21 cellular contexts compared by ENCODE assay signal in the genomic region with DNA sequence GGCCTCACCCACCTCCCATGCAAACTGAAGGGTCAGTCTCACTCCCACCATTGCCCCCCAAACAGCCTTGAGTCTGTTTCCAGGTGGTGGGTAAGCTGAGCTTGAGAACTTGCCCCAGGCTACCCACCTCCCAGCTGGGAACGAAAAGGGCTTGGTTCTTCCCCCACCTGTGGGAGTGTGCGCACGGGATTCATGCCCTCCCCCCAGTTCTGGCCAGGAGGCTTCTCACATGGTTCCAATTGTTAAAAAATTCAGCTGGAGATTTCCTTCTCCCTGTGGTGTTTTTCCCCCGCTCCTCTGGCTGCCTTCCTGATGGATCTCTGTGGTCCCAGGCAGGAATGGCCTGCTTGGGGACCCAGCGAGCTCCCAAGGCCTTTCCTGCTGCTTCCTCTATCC.
DNase-seq lines count a peak whose midpoint lies in the region; ATAC-seq, FAIRE-seq and TF ChIP-seq lines count a peak whose summit lies in the region.
"Had no signal": no experiment of that assay in that cellular context is flagged by ENCODE, and none has a peak within 500 bp of the region (broad histone marks: within the 10 kb centered on the region; RNA-seq: fewer than 3 reads in every experiment).

No MANE protein-coding gene starts in this region.

- H3K27me3 Mint-ChIP-seq in GM23338 (ENCODE audit: insufficient read depth, low read depth, poor library complexity) (peaks cover 12% of the 10 kb centered on the region), endodermal cell (ENCODE audit: insufficient read depth) (no peaks in the 10 kb centered on the region), neural progenitor cell (ENCODE audit: insufficient read depth, low read depth) (peaks cover 2% of the 10 kb centered on the region)
- H3K27me3 Mint-ChIP-seq: activated CD4-positive, alpha-beta T cell treated with anti-CD3 and anti-CD28 coated beads, Interleukin-2, amount 10 ng/mL, durations not matched to agents 7 days and 5 days; activated naive CD8-positive, alpha-beta T cell; activated T-helper 17 cell treated with anti-CD3 and anti-CD28 coated beads, Interleukin-2, amount 50 U/mL, for 72 hours; stimulated activated memory B cell treated with anti-CD40 and anti-IgM and Interleukin-4, amounts not matched to agents 10 μg/mL and 1 μg/mL and 100 μg/mL, for 72 hours had no signal

- peaks cover 46% of the 10 kb centered on the region for H3K9me3 Mint-ChIP-seq in GM23338
- peaks cover 61% of the 10 kb centered on the region for H3K9me3 Mint-ChIP-seq in endodermal cell
- H3K9me3 Mint-ChIP-seq in neural progenitor cell, result peaks cover 31% of the 10 kb centered on the region

- peak; percentile 20; the same call in 1 of the 3 replicates for ATAC-seq in GM23338
- ATAC-seq in GM21423 (IDR thresholded peaks at IDR 0.05; ENCODE audit: unreplicated experiment), result no peak
- ATAC-seq: activated T-helper 17 cell treated with anti-CD3 and anti-CD28 coated beads, Interleukin-2, amount 50 U/mL, for 72 hours; CD8-positive, alpha-beta T cell; right lobe of liver; stimulated activated memory B cell treated with anti-CD40 and anti-IgM and Interleukin-4, amounts not matched to agents 10 μg/mL and 1 μg/mL and 100 μg/mL, for 72 hours had no signal

- no peak for TF ChIP-seq POLR2A in erythroblast (IDR thresholded peaks at IDR 0.05; ENCODE audit: low read length)

- H3K4me1 ChIP-seq in GM23338 (ENCODE audit: insufficient read depth) (peaks cover 41% of the 10 kb centered on the region), endodermal cell (ENCODE audit: control insufficient read depth, insufficient read depth, low read length) (no peaks in the 10 kb centered on the region), neural progenitor cell (peaks cover 14% of the 10 kb centered on the region), kidney (ENCODE audit: control insufficient read depth in 1 of 2, insufficient read depth in 1 of 2, low read depth in 1 of 2, low read length in 2 of 2) (no peaks in the 10 kb centered on the region)
- H3K4me1 ChIP-seq: right lobe of liver had no signal

- 74 to 76% methylated on average over 3 to 5 of the region's 5 CpGs for WGBS in endodermal cell (ENCODE audit: insufficient coverage in 1 of 2, insufficient read length in 1 of 2), 2 experiments

- no peaks in the 10 kb centered on the region for H3K36me3 ChIP-seq in GM23338 (ENCODE audit: insufficient read depth)
- H3K36me3 ChIP-seq in endodermal cell (ENCODE audit: control insufficient read depth, insufficient read depth, low read length), result no peaks in the 10 kb centered on the region
- peaks cover 3% of the 10 kb centered on the region for H3K36me3 ChIP-seq in neural progenitor cell
- no peaks in the 10 kb centered on the region for H3K36me3 ChIP-seq in kidney (ENCODE audit: control insufficient read depth in 1 of 2, insufficient read depth in 2 of 2, low read length in 2 of 2)
- H3K36me3 ChIP-seq: right lobe of liver, tibial artery had no signal

- H3K4me3 ChIP-seq in GM23338, result no peak overlapping the region
- peak overlapping the region; percentile 37 for H3K4me3 ChIP-seq in endodermal cell (ENCODE audit: low read length)
- H3K4me3 ChIP-seq in neural progenitor cell, result no peak overlapping the region
- no peak overlapping the region for H3K4me3 ChIP-seq in kidney (ENCODE audit: low read length in 2 of 2)
- H3K4me3 ChIP-seq: GM23248, right lobe of liver, tibial artery had no signal

- no peak for FAIRE-seq in kidney (lab: Jason Lieb, UNC)
- FAIRE-seq: GM12891 had no signal

- H3F3A ChIP-seq in GM23338 (replicated peaks; ENCODE audit: low read depth) (no peaks in the 10 kb centered on the region), neural progenitor cell (ENCODE audit: low read depth) (peaks cover 9% of the 10 kb centered on the region)

- TF ChIP-seq CTCF in GM23338 (conservative IDR thresholded peaks at IDR 0.05; ENCODE audit: low read depth in 2 of 2) (no peak), endodermal cell (conservative IDR thresholded peaks at IDR 0.05) (no peak), neural progenitor cell (IDR thresholded peaks at IDR 0.05) (no peak), kidney (IDR thresholded peaks at IDR 0.05; ENCODE audit: borderline replicate concordance, extremely low read depth, insufficient read depth) (no peak)

- peaks cover 16% of the 10 kb centered on the region; the same call in 1 of the 2 replicates for H3K9me2 ChIP-seq in GM23338 (ENCODE audit: insufficient read depth)

- peaks cover 46% of the 10 kb centered on the region for H3K36me3 Mint-ChIP-seq in GM23338 (ENCODE audit: low read depth)
- peaks cover 38% of the 10 kb centered on the region for H3K36me3 Mint-ChIP-seq in endodermal cell (ENCODE audit: low read depth)
- no peaks in the 10 kb centered on the region for H3K36me3 Mint-ChIP-seq in neural progenitor cell

- H3K4me2 ChIP-seq in GM23338 (no peak overlapping the region), neural progenitor cell (no peak overlapping the region)

- no peaks in the 10 kb centered on the region for H3K79me2 ChIP-seq in GM23338 (replicated peaks; ENCODE audit: insufficient read depth)
- H3K79me2 ChIP-seq in neural progenitor cell (ENCODE audit: low read depth), result no peaks in the 10 kb centered on the region

- DNase-seq in GM23338 (ENCODE audit: low spot score) (no peak), NCI-H345 treated with DMSO at 0.1 percent for 48 hours (lab: John Stamatoyannopoulos, UW; ENCODE audit: unreplicated experiment) (peak; percentile 69), endodermal cell (peak; percentile 67), neural progenitor cell (ENCODE audit: low spot score) (no peak), erythroblast (lab: John Stamatoyannopoulos, UW) (no peak), kidney (no peak)
- DNase-seq in stimulated activated CD4-positive, alpha-beta T cell treated with anti-CD3 and anti-CD28 coated beads, Interleukin-4, amount 100 ng/mL, for 4 hours, result no peak
- DNase-seq: activated CD4-positive, alpha-beta T cell treated with anti-CD3 and anti-CD28 coated beads, Interleukin-2, amount 10 ng/mL, durations not matched to agents 7 days and 5 days; CD8-positive, alpha-beta T cell; islet precursor cell; naive thymus-derived CD4-positive, alpha-beta T cell; NCI-H526; right lobe of liver; SHP77; tibial artery had no signal

- H3K4me1 Mint-ChIP-seq in GM23338 (peaks cover 39% of the 10 kb centered on the region), endodermal cell (peaks cover 8% of the 10 kb centered on the region), neural progenitor cell (peaks cover 14% of the 10 kb centered on the region)

- H3K27ac Mint-ChIP-seq in GM23338 (peak overlapping the region; percentile 88), endodermal cell (peak overlapping the region; percentile 89), neural progenitor cell (no peak overlapping the region)
- H3K27ac Mint-ChIP-seq: activated CD4-positive, alpha-beta T cell treated with anti-CD3 and anti-CD28 coated beads, Interleukin-2, amount 10 ng/mL, durations not matched to agents 7 days and 5 days; CD8-positive, alpha-beta T cell; stimulated activated memory B cell treated with anti-CD40 and anti-IgM and Interleukin-4, amounts not matched to agents 10 μg/mL and 1 μg/mL and 100 μg/mL, for 72 hours had no signal

- H2AFZ ChIP-seq in GM23338 (peak overlapping the region; percentile 93), neural progenitor cell (replicated peaks) (peak overlapping the region; percentile 94)
- H2AFZ ChIP-seq: GM23248 had no signal

- peak overlapping the region; percentile 52; the same call in 1 of the 2 replicates for H3K27ac ChIP-seq in GM23338 (ENCODE audit: low read depth)
- H3K27ac ChIP-seq in endodermal cell (ENCODE audit: low read depth, low read length), result no peak overlapping the region
- no peak overlapping the region for H3K27ac ChIP-seq in neural progenitor cell
- H3K27ac ChIP-seq in kidney (ENCODE audit: low read depth in 2 of 2, low read length in 2 of 2), result no peak overlapping the region
- H3K27ac ChIP-seq: GM23248, right lobe of liver, tibial artery had no signal

- H3K27me3 ChIP-seq in GM23338 (ENCODE audit: insufficient read depth), result no peaks in the 10 kb centered on the region
- H3K27me3 ChIP-seq in endodermal cell (ENCODE audit: control insufficient read depth, insufficient read depth, low read length, poor library complexity, severe bottlenecking), result no peaks in the 10 kb centered on the region
- H3K27me3 ChIP-seq in neural progenitor cell, result no peaks in the 10 kb centered on the region
- H3K27me3 ChIP-seq: right lobe of liver, tibial artery had no signal

- H3K9ac ChIP-seq in endodermal cell (ENCODE audit: extremely low read depth, low read length, poor library complexity, severe bottlenecking) (peak overlapping the region; percentile 57), neural progenitor cell (no peak overlapping the region), kidney (ENCODE audit: low read length in 2 of 2) (no peak overlapping the region)
- H3K9ac ChIP-seq: GM23248 had no signal

- H3K4me3 Mint-ChIP-seq in GM23338, result peak overlapping the region; percentile 6; the same call in 1 of the 3 replicates
- H3K4me3 Mint-ChIP-seq in endodermal cell, result peak overlapping the region; percentile 25
- H3K4me3 Mint-ChIP-seq in neural progenitor cell, result no peak overlapping the region
- H3K4me3 Mint-ChIP-seq: activated CD4-positive, alpha-beta T cell treated with anti-CD3 and anti-CD28 coated beads, Interleukin-2, amount 10 ng/mL, durations not matched to agents 7 days and 5 days; activated naive CD8-positive, alpha-beta T cell; CD8-positive, alpha-beta T cell; naive thymus-derived CD4-positive, alpha-beta T cell; stimulated activated memory B cell treated with anti-CD40 and anti-IgM and Interleukin-4, amounts not matched to agents 10 μg/mL and 1 μg/mL and 100 μg/mL, for 72 hours had no signal

- H4K20me1 ChIP-seq in GM23338 (replicated peaks; ENCODE audit: insufficient read depth) (no peaks in the 10 kb centered on the region), neural progenitor cell (ENCODE audit: low read depth) (no peaks in the 10 kb centered on the region)

- H3K9me3 ChIP-seq in endodermal cell (ENCODE audit: control insufficient read depth, low read length) (peaks cover 61% of the 10 kb centered on the region), neural progenitor cell (ENCODE audit: low read depth) (peaks cover 3% of the 10 kb centered on the region), kidney (ENCODE audit: control insufficient read depth in 1 of 2, low read length in 2 of 2) (no peaks in the 10 kb centered on the region)
- H3K9me3 ChIP-seq: right lobe of liver, tibial artery had no signal

- intact Hi-C loops in kidney (cut with DNase I), result no loop called here

TF ChIP-seq in GM23338, 12 proteins besides CTCF, POLR2A, EP300 and RAD21 (continues in another document):
- TF ChIP-seq EZH2 (IDR thresholded peaks at IDR 0.05; ENCODE audit: low read depth, unreplicated experiment) (no peak), ZNF331 (CRISPR knock-in tag; IDR thresholded peaks at IDR 0.05; ENCODE audit: low read depth) (no peak)

Comparison
In these comparisons a context has a peak if more than half of its experiments do, and no peak if none do; other contexts are left out.
1. DNase-seq: peak in NCI-H345 treated with DMSO at 0.1 percent for 48 hours (single experiment) and endodermal cell (single experiment); none in GM23338 (single experiment), neural progenitor cell (single experiment), erythroblast (0 of 2), stimulated activated CD4-positive, alpha-beta T cell treated with anti-CD3 and anti-CD28 coated beads, Interleukin-4, amount 100 ng/mL, for 4 hours (0 of 2) and kidney (single experiment).